8 cellular contexts compared by ENCODE assay signal in genomic region chr17:40418428-40418706, GRCh38. TPM values are rescaled to one million over a fixed set of nuclear protein-coding genes. Genes with fewer than 3 reads are reported as not detected.
DNase-seq lines count a peak whose midpoint lies in the region; ATAC-seq and TF ChIP-seq lines count a peak whose summit lies in the region.

No MANE protein-coding gene starts in this region.

- peaks cover 6% of the 10 kb centered on the region for H3K79me2 ChIP-seq in trophoblast cell (ENCODE audit: control insufficient read depth, insufficient read depth, low read length, poor library complexity)

- H2BK12ac ChIP-seq in trophoblast cell (ENCODE audit: low read length) = no peak overlapping the region

- H4K12ac ChIP-seq in trophoblast cell (ENCODE audit: low read depth, low read length) = peak overlapping the region; percentile 85

- H2AFZ ChIP-seq in trophoblast cell (ENCODE audit: insufficient read depth, low read length, poor library complexity) = peak overlapping the region; percentile 64

- H3K27me3 ChIP-seq in Caco-2 (replicated peaks; ENCODE audit: control insufficient read depth, insufficient read depth, low read length) (no peaks in the 10 kb centered on the region), RWPE2 (ENCODE audit: insufficient read depth, poor library complexity, severe bottlenecking) (no peaks in the 10 kb centered on the region), trophoblast cell (ENCODE audit: insufficient read depth, low read length) (no peaks in the 10 kb centered on the region)

- BruUV-seq in Caco-2 (replicated peaks; lab: Mats Ljungman, UMichigan) = no TSS peak

- H3K14ac ChIP-seq in trophoblast cell (ENCODE audit: low read length) = no peak overlapping the region

- no peaks in the 10 kb centered on the region for H3K9me3 Mint-ChIP-seq in Caco-2 (ENCODE audit: unreplicated experiment)

- TF ChIP-seq CTCF in Caco-2 (IDR thresholded peaks at IDR 0.05; ENCODE audit: insufficient read depth in 1 of 2, low read depth in 1 of 2, low read length in 1 of 2, severe bottlenecking in 1 of 2, unreplicated experiment in 1 of 2) = no peak
- TF ChIP-seq CTCF in RWPE2 (IDR thresholded peaks at IDR 0.05; ENCODE audit: poor library complexity, severe bottlenecking) = no peak
- no peak for TF ChIP-seq CTCF in fibroblast of the aortic adventitia (IDR thresholded peaks at IDR 0.05; ENCODE audit: insufficient read depth, low read length)

- H3K4me1 Mint-ChIP-seq in Caco-2 (ENCODE audit: low read depth, unreplicated experiment) = no peaks in the 10 kb centered on the region

- DNase-seq in Caco-2 (no peak), RWPE2 (ENCODE audit: low spot score) (no peak), fibroblast of the aortic adventitia (ENCODE audit: low read depth) (no peak), trophoblast cell (no peak)

- H3K4ac ChIP-seq in trophoblast cell (ENCODE audit: low read depth, low read length) = no peak overlapping the region

- H3K27ac ChIP-seq in RWPE2 (ENCODE audit: poor library complexity, severe bottlenecking) (peak overlapping the region; percentile 55), trophoblast cell (ENCODE audit: low read depth, low read length) (no peak overlapping the region)

- peaks cover 3% of the 10 kb centered on the region for H3K79me1 ChIP-seq in trophoblast cell (ENCODE audit: low read length)

- H3K9me3 ChIP-seq in Caco-2 (no peaks in the 10 kb centered on the region), RWPE2 (ENCODE audit: severe bottlenecking) (no peaks in the 10 kb centered on the region), trophoblast cell (ENCODE audit: insufficient read depth, low read depth, low read length) (no peaks in the 10 kb centered on the region)

- peaks cover 38% of the 10 kb centered on the region for H3K36me3 Mint-ChIP-seq in Caco-2 (ENCODE audit: insufficient read depth, unreplicated experiment)

- H3K4me3 ChIP-seq in Caco-2 (ENCODE audit: low read depth, low read length) (peak overlapping the region; percentile 50), RWPE2 (ENCODE audit: severe bottlenecking) (peak overlapping the region; percentile 84), fibroblast of the aortic adventitia (ENCODE audit: low read depth, low read length) (peak overlapping the region; percentile 77), trophoblast cell (ENCODE audit: low read depth, low read length) (no peak overlapping the region)

- WGBS in trophoblast cell (ENCODE audit: extremely low coverage, insufficient coverage, insufficient read length) = no CpG with 5 or more reads among the region's 16 CpGs

- H3K18ac ChIP-seq in trophoblast cell (ENCODE audit: low read length) = peak overlapping the region; percentile 38

- H3K9ac ChIP-seq in trophoblast cell (ENCODE audit: low read length) = no peak overlapping the region

- peak overlapping the region; percentile 35 for H2BK5ac ChIP-seq in trophoblast cell (ENCODE audit: low read depth, low read length, poor library complexity)

- peak overlapping the region; percentile 99 for H3K4me3 Mint-ChIP-seq in Caco-2 (ENCODE audit: unreplicated experiment)

- H3K36me3 ChIP-seq in Caco-2 (ENCODE audit: control insufficient read depth, insufficient read depth, low read length) (no peaks in the 10 kb centered on the region), RWPE2 (ENCODE audit: low read depth) (peaks cover 34% of the 10 kb centered on the region), trophoblast cell (ENCODE audit: control insufficient read depth in 1 of 2, insufficient read depth in 2 of 2, low read length in 2 of 2) (peaks cover 4 to 8% of the 10 kb centered on the region in 2 experiments)

- H2BK120ac ChIP-seq in trophoblast cell (ENCODE audit: insufficient read depth, low read length, poor library complexity) = no peak overlapping the region

- no peak overlapping the region for H3K23ac ChIP-seq in trophoblast cell (ENCODE audit: low read length)

- intact Hi-C loops in Caco-2 (cut with micrococcal nuclease; ENCODE audit: unreplicated experiment) = loop anchor here (2.0 kb wide), 1 partner anchor 56 kb away; no protein-coding TSS in a partner anchor

- H3K4me1 ChIP-seq in Caco-2 (peaks cover 16% of the 10 kb centered on the region; the same call in 1 of the 2 replicates), RWPE2 (ENCODE audit: insufficient read depth, poor library complexity, severe bottlenecking) (peaks cover 20% of the 10 kb centered on the region), trophoblast cell (ENCODE audit: control insufficient read depth in 1 of 2, insufficient read depth in 2 of 2, low read length in 2 of 2) (no peaks in the 10 kb centered on the region)

- peak overlapping the region; percentile 72 for H3K4me2 ChIP-seq in trophoblast cell (ENCODE audit: low read length)

- peak overlapping the region; percentile 69 for H4K91ac ChIP-seq in trophoblast cell (ENCODE audit: low read depth, low read length)

- no peak overlapping the region for H2AK5ac ChIP-seq in trophoblast cell (ENCODE audit: low read length)

- CTCF ChIA-PET in Caco-2 (lab: Charles Lee) = interaction anchor here (0.6 to 2.0 kb wide), 12 partner anchors 25 to 1270 kb away, joined by 3 to 34 read pairs (median 6); partner anchors contain the start of genes EIF1 and IGFBP4

- peak overlapping the region; percentile 99 for H3K27ac Mint-ChIP-seq in Caco-2 (ENCODE audit: unreplicated experiment)

- no peak for ATAC-seq in RWPE2 (ENCODE audit: low read depth)
- ATAC-seq in HG02885 (IDR thresholded peaks at IDR 0.05; ENCODE audit: poor library complexity, unreplicated experiment) = no peak
- ATAC-seq in GM18502 (IDR thresholded peaks at IDR 0.05; ENCODE audit: poor library complexity, unreplicated experiment) = no peak
- ATAC-seq in HG03521 (IDR thresholded peaks at IDR 0.05; ENCODE audit: unreplicated experiment) = no peak
- ATAC-seq in HG02678 (IDR thresholded peaks at IDR 0.05; ENCODE audit: unreplicated experiment) = no peak

- H3K27me3 Mint-ChIP-seq in Caco-2 (ENCODE audit: insufficient read depth, unreplicated experiment) = no peaks in the 10 kb centered on the region

- H4K8ac ChIP-seq in trophoblast cell (ENCODE audit: low read depth, low read length) = peak overlapping the region; percentile 87

- POLR2A ChIA-PET in Caco-2 (lab: Charles Lee) = interaction anchor here (0.6 to 1.6 kb wide), 11 partner anchors 13 to 1271 kb away, joined by 3 to 16 read pairs (median 4); partner anchors contain the start of genes NR1D1 and WIPF2

RNA-seq across cellular contexts. Expression of gene TOP2A, which starts 0.7 kb away (rescaled TPM):
- total RNA-seq in Caco-2 (2022) (226 and 237 TPM in 2 replicates), fibroblast of the aortic adventitia (ENCODE audit: low replicate concordance) (25.3 and 145 TPM in 2 replicates)
- 98.7 and 104 TPM in 2 replicates for polyA plus RNA-seq in trophoblast cell (2013)

RNA-seq across cellular contexts. Expression of gene IGFBP4, which starts 24.9 kb away (rescaled TPM):
- total RNA-seq in Caco-2 (2022) (35.7 and 49.1 TPM in 2 replicates), fibroblast of the aortic adventitia (ENCODE audit: low replicate concordance) (314 and 706 TPM in 2 replicates)
- polyA plus RNA-seq in trophoblast cell (2013) = 68.1 and 68.9 TPM in 2 replicates

RNA-seq across cellular contexts. Expression of gene GJD3, which starts 53.8 kb away (rescaled TPM):
- total RNA-seq in Caco-2 (2022) (not detected in 2 replicates), fibroblast of the aortic adventitia (ENCODE audit: low replicate concordance) (5.9 TPM in 1 of 2 replicates, not detected in the other)
- polyA plus RNA-seq in trophoblast cell (2013) = 1.4 and 2.0 TPM in 2 replicates
